ENCODE assay signal across 9 cellular contexts in genomic region chr7:12729112-12729511, GRCh38. TPM values are rescaled to one million over a fixed set of nuclear protein-coding genes. Genes with fewer than 3 reads are reported as not detected.
DNase-seq lines count a peak whose midpoint lies in the region; ATAC-seq, FAIRE-seq and TF ChIP-seq lines count a peak whose summit lies in the region.
"Had no signal": no experiment of that assay in that cellular context is flagged by ENCODE, and none has a peak within 500 bp of the region (broad histone marks: within the 10 kb centered on the region; RNA-seq: fewer than 3 reads in every experiment).

No MANE protein-coding gene starts in this region.

- no peak; a peak in 2 of 4 replicates for TF ChIP-seq RAD21 in K562 (CRISPR knock-in tag; conservative IDR thresholded peaks at IDR 0.05 in 1 of 2, IDR thresholded peaks at IDR 0.05 in 1 of 2)

- no peaks in the 10 kb centered on the region; the same call in 1 of the 2 replicates for H3K9me3 ChIP-seq in K562 (replicated peaks; ENCODE audit: control insufficient read depth, insufficient read depth, low read depth, low read length)
- H3K9me3 ChIP-seq in left lung, result no peaks in the 10 kb centered on the region

- TF ChIP-seq EP300 in K562 (IDR thresholded peaks at IDR 0.05; ENCODE audit: low read length), result peak; percentile 87

- no peak overlapping the region for H2AFZ ChIP-seq in K562 (ENCODE audit: low read depth, low read length)
- H2AFZ ChIP-seq: parathyroid adenoma had no signal

- H3K27ac Mint-ChIP-seq in activated naive CD4-positive, alpha-beta T cell treated with anti-CD3 and anti-CD28 coated beads, Interleukin-2, amount 50 U/mL, for 72 hours, result no peak overlapping the region

- H3K9me1 ChIP-seq in K562 (ENCODE audit: control insufficient read depth, insufficient read depth, low read length), result no peaks in the 10 kb centered on the region

- H3K27ac ChIP-seq in K562 (ENCODE audit: extremely low read depth, low read depth, low read length) (peak overlapping the region; percentile 95), left lung (no peak overlapping the region)
- H3K27ac ChIP-seq: parathyroid adenoma had no signal

- H3K36me3 Mint-ChIP-seq in activated naive CD4-positive, alpha-beta T cell treated with anti-CD3 and anti-CD28 coated beads, Interleukin-2, amount 50 U/mL, for 72 hours, result no peaks in the 10 kb centered on the region

- no peak for TF ChIP-seq POLR2A in K562 (conservative IDR thresholded peaks at IDR 0.05)

- no peaks in the 10 kb centered on the region for H4K20me1 ChIP-seq in K562 (replicated peaks; ENCODE audit: control insufficient read depth, insufficient read depth, low read length)

- ATAC-seq in K562, result peak; percentile 71
- ATAC-seq in left lung, result peak; percentile 52
- ATAC-seq in activated naive CD4-positive, alpha-beta T cell treated with anti-CD3 and anti-CD28 coated beads, Interleukin-2, amount 50 U/mL, for 72 hours, result no peak
- no peak for ATAC-seq in HG03159 (IDR thresholded peaks at IDR 0.05; ENCODE audit: unreplicated experiment)
- no peak for ATAC-seq in HG03108 (IDR thresholded peaks at IDR 0.05; ENCODE audit: unreplicated experiment)

- H3K4me1 ChIP-seq in K562 (replicated peaks in 1 of 2; ENCODE audit: control insufficient read depth in 2 of 2, insufficient read depth in 2 of 2, low read length in 2 of 2) (peaks cover 8 to 62% of the 10 kb centered on the region in 2 experiments), left lung (peaks cover 0 to 6% of the 10 kb centered on the region in 2 donors)
- H3K4me1 ChIP-seq: parathyroid adenoma had no signal

- 4% methylated on average over 7 of the region's 7 CpGs for WGBS in K562 (ENCODE audit: insufficient coverage, low coverage, missing lambda C conversion rate)

- no peaks in the 10 kb centered on the region for H3K9me3 Mint-ChIP-seq in activated naive CD4-positive, alpha-beta T cell treated with anti-CD3 and anti-CD28 coated beads, Interleukin-2, amount 50 U/mL, for 72 hours

- peak overlapping the region; percentile 69 for H3K4me2 ChIP-seq in K562 (ENCODE audit: insufficient read depth, low read length)

- H3K79me2 ChIP-seq in K562 (ENCODE audit: control insufficient read depth, insufficient read depth, low read length), result peaks cover 61% of the 10 kb centered on the region
- H3K79me2 ChIP-seq: parathyroid adenoma had no signal

- H3K27me3 ChIP-seq in K562 (ENCODE audit: control insufficient read depth in 2 of 2, insufficient read depth in 2 of 2, low read length in 2 of 2) (no peaks in the 10 kb centered on the region), left lung (no peaks in the 10 kb centered on the region)

- FAIRE-seq in K562 (lab: Jason Lieb, UNC), result peak; percentile 95

- POLR2A ChIA-PET in K562 (lab: Yijun Ruan, JAX), result interaction anchor here (1.3 to 4.6 kb wide), 2 partner anchors 12 to 111 kb away, joined by 8 to 52 read pairs; no protein-coding TSS in a partner anchor

- H3K9ac ChIP-seq in K562 (ENCODE audit: insufficient read depth in 1 of 2, low read depth in 2 of 2, low read length in 2 of 2), result peak overlapping the region; percentile 61 to 72; a peak in 3 of 4 replicates
- H3K9ac ChIP-seq: parathyroid adenoma had no signal

- intact Hi-C loops in K562 (cut with micrococcal nuclease), result no loop called here
- intact Hi-C loops in left lung (cut with DNase I), result no loop called here

- no TSS peak for BruUV-seq in K562 (replicated peaks; lab: Mats Ljungman, UMichigan)

- DNase-seq in D341Med (ENCODE audit: low spot score) (peak; percentile 60), NCI-H2029 treated with DMSO at 0.1 percent for 48 hours (lab: John Stamatoyannopoulos, UW) (peak; percentile 62), K562 (ENCODE audit: extremely low read depth in 1 of 4, low spot score in 3 of 4) (peak; percentile 80 to 98 (median 82)), left lung (peak in 1 of 2 donors; percentile 60)
- no peak for DNase-seq in activated naive CD4-positive, alpha-beta T cell treated with anti-CD3 and anti-CD28 coated beads, Interleukin-2, amount 50 U/mL, for 72 hours (ENCODE audit: low spot score in 2 of 2)
- DNase-seq in stimulated activated CD4-positive, alpha-beta T cell treated with anti-CD3 and anti-CD28 coated beads, Interleukin-4, amount 100 ng/mL, for 1 hour, result no peak

- H3K4me3 ChIP-seq in K562 (no peak overlapping the region), left lung (no peak overlapping the region)

- H3K36me3 ChIP-seq in K562 (ENCODE audit: control insufficient read depth, insufficient read depth, low read length) (no peaks in the 10 kb centered on the region), left lung (no peaks in the 10 kb centered on the region)

- CTCF ChIA-PET in K562 (lab: Yijun Ruan, JAX; ENCODE audit: low intra/inter-chr PET ratio), result no interaction called here

- in situ Hi-C loops in K562 (cut with MboI), result no loop called here

- 0 out of 6 replicates have a peak, but pooled peaks of 1 of the 3 experiments have one; percentile 1 for TF ChIP-seq CTCF in K562 (IDR thresholded peaks at IDR 0.05 in 2 of 3, conservative IDR thresholded peaks at IDR 0.05 in 1 of 3; ENCODE audit: insufficient read depth in 2 of 3, low read depth in 1 of 3, low read length in 3 of 3)
- no peak for TF ChIP-seq CTCF in left lung (IDR thresholded peaks at IDR 0.05)

TF ChIP-seq in K562, 482 proteins besides CTCF, POLR2A, EP300 and RAD21 (continues in another document):
- TF ChIP-seq ZNF232 (CRISPR knock-in tag; IDR thresholded peaks at IDR 0.05) (no peak), ZNF707 (CRISPR knock-in tag; conservative IDR thresholded peaks at IDR 0.05) (no peak), CXXC5 (CRISPR knock-in tag; IDR thresholded peaks at IDR 0.05) (peak; percentile 30; the same call in 1 of the 2 replicates), MEF2A (IDR thresholded peaks at IDR 0.05; ENCODE audit: control insufficient read depth, low read depth, low read length) (0 out of 2 replicates have a peak, but pooled peaks have one; percentile 47), MLLT1 (IDR thresholded peaks at IDR 0.05) (peak; percentile 21 to 81; a peak in 2 of 4 replicates), FOXA3 (CRISPR knock-in tag; conservative IDR thresholded peaks at IDR 0.05 in 1 of 2, IDR thresholded peaks at IDR 0.05 in 1 of 2) (peak; percentile 73 to 83), ZNF282 (CRISPR knock-in tag; IDR thresholded peaks at IDR 0.05) (no peak), HDAC2 (IDR thresholded peaks at IDR 0.05) (peak; percentile 41; the same call in 1 of the 2 replicates), HDAC6 (IDR thresholded peaks at IDR 0.05; ENCODE audit: low read depth, low read length) (no peak), NR2F6 (CRISPR knock-in tag; IDR thresholded peaks at IDR 0.05) (no peak), MLX (CRISPR knock-in tag; conservative IDR thresholded peaks at IDR 0.05) (no peak), TFAP4 (CRISPR knock-in tag; IDR thresholded peaks at IDR 0.05; ENCODE audit: borderline replicate concordance) (peak; percentile 98), PCBP2 (IDR thresholded peaks at IDR 0.05; ENCODE audit: low read depth, low read length, poor library complexity, severe bottlenecking) (no peak)

RNA-seq across cellular contexts. Expression of gene ARL4A, which starts 41.7 kb away (rescaled TPM):
- 106 and 313 TPM in 2 replicates for total RNA-seq in K562 (2011; cell fraction: chromatin; rRNA removed; ENCODE audit: low replicate concordance)
- 71.9 and 88.4 TPM in 2 replicates for total RNA-seq in K562 (2011; cell fraction: nucleolus; rRNA removed)
- total RNA-seq in K562 (2011; cell fraction: nucleoplasm; rRNA removed), result 146 and 153 TPM in 2 replicates
- total RNA-seq in K562 (2014; rRNA removed) (96.3 and 118 TPM in 2 replicates), K562 (2014; rRNA removed; fragmentation: Illumina TruSeq; extraction: Trizol) (226 and 276 TPM in 2 replicates), K562 (2015; rRNA removed; fragmentation: Illumina TruSeq; extraction: Trizol) (118 and 129 TPM in 2 replicates), K562 (2021) (130 and 134 TPM in 2 replicates), left lung (10 to 100 TPM; 18.4 to 27.0 TPM)
- polyA plus RNA-seq in K562 (2011; rRNA removed) (170 and 244 TPM in 2 replicates), K562 (2014; fragmentation: Illumina TruSeq; extraction: Trizol) (172 and 178 TPM in 2 replicates), K562 (2014; fragmentation: Nextera tagmentation; extraction: Ambion mirVana) (100 to 1,000 TPM; 553 to 688 TPM), K562 (2014; rRNA removed) (143 and 153 TPM in 2 replicates)
- polyA plus RNA-seq in K562 (2011; cell fraction: cytosol; rRNA removed), result 44.4 and 98.4 TPM in 2 replicates
- polyA plus RNA-seq in K562 (2011; cell fraction: nucleus; rRNA removed), result 65.4 and 97.9 TPM in 2 replicates
- 85.7 and 127 TPM in 2 replicates for polyA plus RNA-seq in K562 (2012)
- 304 and 306 TPM in 2 replicates for polyA minus RNA-seq in K562 (2011; rRNA and poly(A)+ RNA removed)
- 57.3 and 86.6 TPM in 2 replicates for polyA minus RNA-seq in K562 (2011; cell fraction: cytosol; rRNA and poly(A)+ RNA removed)
- 110 and 254 TPM in 2 replicates for polyA minus RNA-seq in K562 (2011; cell fraction: nucleus; rRNA and poly(A)+ RNA removed)
- total RNA-seq in activated naive CD4-positive, alpha-beta T cell treated with anti-CD3 and anti-CD28 coated beads, Interleukin-2, amount 50 U/mL, for 72 hours, result 10 to 100 TPM in 1 of 2 donors, 1 to 10 TPM in 1; 7.9 to 11.0 TPM

Comparison
In these comparisons a context has a peak if more than half of its experiments do, and no peak if none do; other contexts are left out.
1. DNase-seq: peak in D341Med (single experiment), NCI-H2029 treated with DMSO at 0.1 percent for 48 hours (single experiment) and K562 (4 of 4); none in activated naive CD4-positive, alpha-beta T cell treated with anti-CD3 and anti-CD28 coated beads, Interleukin-2, amount 50 U/mL, for 72 hours (0 of 2) and stimulated activated CD4-positive, alpha-beta T cell treated with anti-CD3 and anti-CD28 coated beads, Interleukin-4, amount 100 ng/mL, for 1 hour (single experiment).
2. ATAC-seq: peak in K562 (single experiment) and left lung (single experiment); none in activated naive CD4-positive, alpha-beta T cell treated with anti-CD3 and anti-CD28 coated beads, Interleukin-2, amount 50 U/mL, for 72 hours (0 of 2), HG03159 (single experiment) and HG03108 (single experiment).